Comparison of ENCODE assay signal across 8 cellular contexts in genomic region chr15:76866716-76867321, GRCh38. TPM values are rescaled to one million over a fixed set of nuclear protein-coding genes. Genes with fewer than 3 reads are reported as not detected.
DNase-seq lines count a peak whose midpoint lies in the region; ATAC-seq, FAIRE-seq and TF ChIP-seq lines count a peak whose summit lies in the region.

No MANE protein-coding gene starts in this region.

- no peak for TF ChIP-seq POLR2A in endothelial cell of umbilical vein (IDR thresholded peaks at IDR 0.05; ENCODE audit: low read depth, low read length)
- TF ChIP-seq POLR2A in spleen (IDR thresholded peaks at IDR 0.05): no peak

- H3K9me1 ChIP-seq in endothelial cell of umbilical vein (replicated peaks; ENCODE audit: control insufficient read depth, extremely low read depth, insufficient read depth, low read length): no peaks in the 10 kb centered on the region

- POLR2A ChIA-PET in endothelial cell of umbilical vein (lab: Charles Lee): no interaction called here

- TF ChIP-seq CTCF in endothelial cell of umbilical vein (IDR thresholded peaks at IDR 0.05; ENCODE audit: extremely low read depth in 1 of 2, insufficient read depth in 1 of 2, low read depth in 1 of 2, low read length in 2 of 2) (peak; percentile 15 to 33), spleen (IDR thresholded peaks at IDR 0.05 in 8 of 11, conservative IDR thresholded peaks at IDR 0.05 in 3 of 11) (peak in 3 of 11 experiments; percentile 22 to 29 (median 23))

- no peak overlapping the region for H3K9ac ChIP-seq in endothelial cell of umbilical vein (replicated peaks; ENCODE audit: extremely low read depth, insufficient read depth, low read length)

- H3K36me3 ChIP-seq in endothelial cell of umbilical vein (ENCODE audit: control insufficient read depth in 2 of 2, extremely low read depth in 1 of 2, insufficient read depth in 2 of 2, low read length in 2 of 2) (no peaks in the 10 kb centered on the region), spleen (peaks cover 0 to 2% (median 0%) of the 10 kb centered on the region in 6 donors)

- H3K27me3 ChIP-seq in endothelial cell of umbilical vein (ENCODE audit: control insufficient read depth in 2 of 2, insufficient read depth in 2 of 2, low read length in 2 of 2) (no peaks in the 10 kb centered on the region), spleen (replicated peaks in 1 of 7) (no peaks in the 10 kb centered on the region)

- intact Hi-C loops in Right ventricle myocardium inferior (cut with DNase I): loop anchor here (10.0 kb wide), 3 partner anchors 222 to 672 kb away; no protein-coding TSS in a partner anchor
- intact Hi-C loops in cardiac septum (cut with DNase I): loop anchor here (10.0 kb wide), 1 partner anchor 672 kb away; no protein-coding TSS in a partner anchor
- intact Hi-C loops in endothelial cell of umbilical vein (cut with micrococcal nuclease): loop anchor here (1.0 to 10.0 kb wide), 4 partner anchors 522 to 719 kb away; no protein-coding TSS in a partner anchor
- intact Hi-C loops in spleen (cut with DNase I; ENCODE audit: low total_unique reads): no loop called here

- H3K4me1 ChIP-seq in endothelial cell of umbilical vein (ENCODE audit: control insufficient read depth, extremely low read depth, insufficient read depth, low read length) (no peaks in the 10 kb centered on the region), spleen (peaks cover 0 to 11% (median 0%) of the 10 kb centered on the region in 6 donors)

- H4K20me1 ChIP-seq in endothelial cell of umbilical vein (replicated peaks; ENCODE audit: control insufficient read depth, extremely low read depth, insufficient read depth, low read length): no peaks in the 10 kb centered on the region

- no peak for DNase-seq in Right ventricle myocardium inferior (ENCODE audit: missing footprints)
- no peak for DNase-seq in cardiac septum (ENCODE audit: low spot score)
- peak; percentile 33 for DNase-seq in NCI-H460 (ENCODE audit: extremely low read depth, low read depth)
- peak; percentile 64 for DNase-seq in endothelial cell of umbilical vein (ENCODE audit: low read depth, low spot score)
- peak; percentile 1 for DNase-seq in occipital lobe (lab: John Stamatoyannopoulos, UW)
- no peak for DNase-seq in NCI-H128 (lab: John Stamatoyannopoulos, UW; ENCODE audit: unreplicated experiment)
- no peak for DNase-seq in NCI-H146 treated with DMSO at 0.1 percent for 48 hours (lab: John Stamatoyannopoulos, UW; ENCODE audit: unreplicated experiment)
- no peak for DNase-seq in spleen

- H3K79me2 ChIP-seq in endothelial cell of umbilical vein (ENCODE audit: control insufficient read depth, insufficient read depth, low read length): no peaks in the 10 kb centered on the region

- H3K27ac ChIP-seq in endothelial cell of umbilical vein (ENCODE audit: insufficient read depth, low read depth, low read length) (no peak overlapping the region), spleen (no peak overlapping the region)

- CTCF ChIA-PET in endothelial cell of umbilical vein (lab: Charles Lee): interaction anchor here (0.7 to 2.9 kb wide), 18 partner anchors 12 to 808 kb away, joined by 3 to 18 read pairs (median 4); partner anchors contain the start of gene ISL2

- ATAC-seq in Right ventricle myocardium inferior: peak; percentile 64

- no peak overlapping the region for H3K4me2 ChIP-seq in endothelial cell of umbilical vein (ENCODE audit: insufficient read depth, low read length)

- H2AFZ ChIP-seq in endothelial cell of umbilical vein (ENCODE audit: low read depth, low read length): no peak overlapping the region

- no peak overlapping the region for H3K4me3 ChIP-seq in endothelial cell of umbilical vein (replicated peaks in 1 of 3; ENCODE audit: insufficient read depth in 1 of 3, low read depth in 1 of 3, low read length in 3 of 3)
- H3K4me3 ChIP-seq in spleen: no peak overlapping the region

- FAIRE-seq in endothelial cell of umbilical vein (lab: Jason Lieb, UNC): no peak

- BruUV-seq in endothelial cell of umbilical vein (replicated peaks; lab: Mats Ljungman, UMichigan): no TSS peak

- no peaks in the 10 kb centered on the region for H3K9me3 ChIP-seq in endothelial cell of umbilical vein (replicated peaks; ENCODE audit: control insufficient read depth, insufficient read depth, low read length)
- no peaks in the 10 kb centered on the region for H3K9me3 ChIP-seq in spleen

- dilution Hi-C loops in endothelial cell of umbilical vein (cut with MboI; ENCODE audit: extremely low pct_ligation_motif_present, low sequenced_read_pairs): no loop called here

TF ChIP-seq in endothelial cell of umbilical vein, 7 proteins besides CTCF, POLR2A, EP300 and RAD21:
- TF ChIP-seq MAX (IDR thresholded peaks at IDR 0.05; ENCODE audit: insufficient read depth, insufficient read length): no peak
- no peak for TF ChIP-seq MYC (IDR thresholded peaks at IDR 0.05; ENCODE audit: low read depth, low read length)
- TF ChIP-seq JUN (IDR thresholded peaks at IDR 0.05; ENCODE audit: borderline replicate concordance, insufficient read depth, insufficient read length, low read depth): no peak
- TF ChIP-seq FOS (IDR thresholded peaks at IDR 0.05; ENCODE audit: borderline replicate concordance, insufficient read depth, low read length): no peak
- no peak for TF ChIP-seq POLR2AphosphoS5 (IDR thresholded peaks at IDR 0.05; ENCODE audit: insufficient read depth, low read depth, low read length)
- TF ChIP-seq GATA2 (IDR thresholded peaks at IDR 0.05; ENCODE audit: insufficient read depth, insufficient read length, low read depth, low read length): no peak
- no peak for TF ChIP-seq EZH2 (IDR thresholded peaks at IDR 0.05; ENCODE audit: borderline replicate concordance, low read depth, low read length, severe bottlenecking)

RNA-seq across cellular contexts. Expression of gene SCAPER, which starts 38.3 kb away (rescaled TPM):
- total RNA-seq in Right ventricle myocardium inferior (47.6 TPM), cardiac septum (31.9 TPM), endothelial cell of umbilical vein (11.2 and 12.7 TPM in 2 replicates), occipital lobe (80.0 TPM), spleen (10 to 100 TPM; 24.5 to 53.3 (median 43.7) TPM)
- total RNA-seq in NCI-H460 (2014; rRNA removed; shearing (Covaris generic)): 5.6 and 8.8 TPM in 2 replicates
- polyA plus RNA-seq in NCI-H460 (2014; cell fraction: nucleus; rRNA removed): 6.8 and 8.6 TPM in 2 replicates
- polyA plus RNA-seq in endothelial cell of umbilical vein (1.5 and 2.7 TPM in 2 replicates), spleen (1 to 10 TPM; 3.9 to 5.0 (median 4.7) TPM)
- 2.6 and 3.2 TPM in 2 replicates for polyA plus RNA-seq in endothelial cell of umbilical vein (2011; cell fraction: cytosol; rRNA removed)
- 10.7 and 10.9 TPM in 2 replicates for polyA plus RNA-seq in endothelial cell of umbilical vein (2011; cell fraction: nucleus; rRNA removed)
- polyA plus RNA-seq in endothelial cell of umbilical vein (2012): 3.6 and 5.6 TPM in 2 replicates
- 4.0 and 4.8 TPM in 2 replicates for polyA minus RNA-seq in endothelial cell of umbilical vein
- polyA minus RNA-seq in endothelial cell of umbilical vein (2011; cell fraction: cytosol; rRNA and poly(A)+ RNA removed): 3.4 TPM
- polyA minus RNA-seq in endothelial cell of umbilical vein (2011; cell fraction: nucleus; rRNA and poly(A)+ RNA removed): 23.5 and 24.0 TPM in 2 replicates

Comparison
In these comparisons a context has a peak if more than half of its experiments do, and no peak if none do; other contexts are left out.
1. DNase-seq: peak in NCI-H460 (single experiment), endothelial cell of umbilical vein (single experiment) and occipital lobe (single experiment); none in Right ventricle myocardium inferior (single experiment), cardiac septum (single experiment), NCI-H128 (single experiment), NCI-H146 treated with DMSO at 0.1 percent for 48 hours (single experiment) and spleen (single experiment).